Comparison of ENCODE assay signal across 24 cellular contexts in genomic region chrX:134573683-134574035, GRCh38.
DNase-seq lines count a peak whose midpoint lies in the region; ATAC-seq, FAIRE-seq and TF ChIP-seq lines count a peak whose summit lies in the region.
"Had no signal": no experiment of that assay in that cellular context is flagged by ENCODE, and none has a peak within 500 bp of the region (broad histone marks: within the 10 kb centered on the region; RNA-seq: fewer than 3 reads in every experiment).

No MANE protein-coding gene starts in this region.

- no peak overlapping the region for H3K9ac ChIP-seq in astrocyte (ENCODE audit: low read length)
- H3K9ac ChIP-seq: KMS-11 had no signal

- TF ChIP-seq CTCF in astrocyte (IDR thresholded peaks at IDR 0.05; ENCODE audit: insufficient read depth, low read depth, low read length): no peak
- TF ChIP-seq CTCF in nephron (IDR thresholded peaks at IDR 0.05; ENCODE audit: unreplicated experiment in 3 of 3): no peak

- no peaks in the 10 kb centered on the region for H3K4me1 ChIP-seq in astrocyte (ENCODE audit: insufficient read depth, low read length)
- H3K4me1 ChIP-seq: Caco-2, Peyer's patch had no signal

- H3K9me3 ChIP-seq in astrocyte (ENCODE audit: insufficient read depth, low read depth, low read length): no peaks in the 10 kb centered on the region
- H3K9me3 ChIP-seq: Caco-2, Peyer's patch had no signal

- no peak for ATAC-seq in stimulated activated effector memory CD8-positive, alpha-beta T cell treated with anti-CD3 and anti-CD28 coated beads, Interleukin-12 subunit alpha, Interleukin-12 subunit beta, amount 100 ng/mL, for 72 hours
- ATAC-seq: GM12878 had no signal

- no peak overlapping the region for H2AFZ ChIP-seq in astrocyte (ENCODE audit: low read depth, low read length)

- H3K9me3 Mint-ChIP-seq in astrocyte (ENCODE audit: unreplicated experiment) (no peaks in the 10 kb centered on the region), nephron (no peaks in the 10 kb centered on the region)
- H3K9me3 Mint-ChIP-seq in stimulated activated effector memory CD8-positive, alpha-beta T cell treated with anti-CD3 and anti-CD28 coated beads, Interleukin-12 subunit alpha, Interleukin-12 subunit beta, amount 100 ng/mL, for 72 hours: no peaks in the 10 kb centered on the region
- H3K9me3 Mint-ChIP-seq: IgD-negative memory B cell had no signal

- peaks cover 25% of the 10 kb centered on the region for H3K4me1 Mint-ChIP-seq in astrocyte (ENCODE audit: low read depth, unreplicated experiment)
- peaks cover 53% of the 10 kb centered on the region for H3K4me1 Mint-ChIP-seq in nephron
- H3K4me1 Mint-ChIP-seq in stimulated activated effector memory CD8-positive, alpha-beta T cell treated with anti-CD3 and anti-CD28 coated beads, Interleukin-12 subunit alpha, Interleukin-12 subunit beta, amount 100 ng/mL, for 72 hours: no peaks in the 10 kb centered on the region
- H3K4me1 Mint-ChIP-seq: CD4-positive, alpha-beta memory T cell had no signal

- no peak overlapping the region for H3K27ac Mint-ChIP-seq in astrocyte (ENCODE audit: unreplicated experiment)
- peak overlapping the region; percentile 89 to 99 (median 96) for H3K27ac Mint-ChIP-seq in nephron
- H3K27ac Mint-ChIP-seq in stimulated activated effector memory CD8-positive, alpha-beta T cell treated with anti-CD3 and anti-CD28 coated beads, Interleukin-12 subunit alpha, Interleukin-12 subunit beta, amount 100 ng/mL, for 72 hours: no peak overlapping the region
- H3K27ac Mint-ChIP-seq: CD4-positive, alpha-beta memory T cell had no signal

- FAIRE-seq in astrocyte (lab: Jason Lieb, UNC): peak; percentile 97
- FAIRE-seq: GM12878 had no signal

- H3K4me3 ChIP-seq in astrocyte (ENCODE audit: insufficient read depth, low read depth, low read length): no peak overlapping the region
- H3K4me3 ChIP-seq: GM12878, Peyer's patch, SK-N-MC had no signal

- H3K27me3 Mint-ChIP-seq in astrocyte (ENCODE audit: low read depth, unreplicated experiment) (no peaks in the 10 kb centered on the region), nephron (ENCODE audit: low read depth) (no peaks in the 10 kb centered on the region)
- H3K27me3 Mint-ChIP-seq: CD4-positive, alpha-beta memory T cell had no signal

- no peaks in the 10 kb centered on the region for H3K27me3 ChIP-seq in astrocyte (ENCODE audit: insufficient read depth, low read length)
- H3K27me3 ChIP-seq: Peyer's patch had no signal

- DNase-seq in Daoy (ENCODE audit: low read depth) (peak; percentile 7), M059J (ENCODE audit: low read depth) (peak; percentile 59), astrocyte (ENCODE audit: low read depth) (no peak), T-helper 9 cell (no peak)
- DNase-seq in stimulated activated naive CD4-positive, alpha-beta T cell (lab: John Stamatoyannopoulos, UW): no peak
- no peak for DNase-seq in stimulated activated effector memory CD8-positive, alpha-beta T cell treated with anti-CD3 and anti-CD28 coated beads, Interleukin-12 subunit alpha, Interleukin-12 subunit beta, amount 100 ng/mL, for 72 hours (ENCODE audit: low spot score in 2 of 2)
- DNase-seq: AML-193; C1 segment of cervical spinal cord; Caco-2; CD4-positive, alpha-beta memory T cell; GDM1; NCI-H1092; NCI-H1417 treated with DMSO at 0.1 percent for 48 hours; NCI-H1694 treated with DMSO at 0.1 percent for 48 hours; NCI-H2081; NCI-H2227 treated with DMSO at 0.1 percent for 48 hours; NCI-H526 treated with DMSO at 0.1 percent for 48 hours; Peyer's patch; SIG-M5 had no signal

- H3K36me3 ChIP-seq in astrocyte (ENCODE audit: insufficient read depth, low read length): no peaks in the 10 kb centered on the region
- H3K36me3 ChIP-seq: Peyer's patch had no signal

- no peak overlapping the region for H3K27ac ChIP-seq in astrocyte (ENCODE audit: low read depth, low read length)
- H3K27ac ChIP-seq: KMS-11, Peyer's patch, SK-N-MC had no signal

- no peaks in the 10 kb centered on the region for H4K20me1 ChIP-seq in astrocyte (ENCODE audit: insufficient read depth, low read length)

- no peak overlapping the region for H3K4me3 Mint-ChIP-seq in astrocyte (ENCODE audit: unreplicated experiment)
- H3K4me3 Mint-ChIP-seq in nephron: no peak overlapping the region
- H3K4me3 Mint-ChIP-seq in stimulated activated effector memory CD8-positive, alpha-beta T cell treated with anti-CD3 and anti-CD28 coated beads, Interleukin-12 subunit alpha, Interleukin-12 subunit beta, amount 100 ng/mL, for 72 hours: no peak overlapping the region
- H3K4me3 Mint-ChIP-seq: CD4-positive, alpha-beta memory T cell had no signal

- H3K4me2 ChIP-seq in astrocyte (ENCODE audit: low read length): peak overlapping the region; percentile 25
- H3K4me2 ChIP-seq: KMS-11 had no signal

- H3K79me2 ChIP-seq in astrocyte (ENCODE audit: insufficient read depth, low read length): no peaks in the 10 kb centered on the region

- H3K36me3 Mint-ChIP-seq in astrocyte (ENCODE audit: low read depth, unreplicated experiment) (no peaks in the 10 kb centered on the region), nephron (ENCODE audit: low read depth) (no peaks in the 10 kb centered on the region)
- no peaks in the 10 kb centered on the region for H3K36me3 Mint-ChIP-seq in stimulated activated effector memory CD8-positive, alpha-beta T cell treated with anti-CD3 and anti-CD28 coated beads, Interleukin-12 subunit alpha, Interleukin-12 subunit beta, amount 100 ng/mL, for 72 hours
- H3K36me3 Mint-ChIP-seq: CD4-positive, alpha-beta memory T cell; IgD-negative memory B cell had no signal

Comparison
In these comparisons a context has a peak if more than half of its experiments do, and no peak if none do; other contexts are left out.
1. DNase-seq: peak in Daoy (single experiment) and M059J (single experiment); none in astrocyte (single experiment), stimulated activated naive CD4-positive, alpha-beta T cell (0 of 6), T-helper 9 cell (single experiment) and stimulated activated effector memory CD8-positive, alpha-beta T cell treated with anti-CD3 and anti-CD28 coated beads, Interleukin-12 subunit alpha, Interleukin-12 subunit beta, amount 100 ng/mL, for 72 hours (0 of 2).
2. H3K27ac Mint-ChIP-seq: peak in nephron (3 of 3); none in astrocyte (single experiment) and stimulated activated effector memory CD8-positive, alpha-beta T cell treated with anti-CD3 and anti-CD28 coated beads, Interleukin-12 subunit alpha, Interleukin-12 subunit beta, amount 100 ng/mL, for 72 hours (single experiment).